In genomic region chr3:47799733-47800132, GRCh38 we compare ENCODE assay signal across 2 cellular contexts.
A peak's percentile ranks its signal among the peaks of the same experiment; 100 is the strongest.
TF ChIP-seq lines count a peak whose summit lies in the region.

No MANE protein-coding gene starts in this region.

TF ChIP-seq in HEK293, 187 proteins besides CTCF, POLR2A, EP300 and RAD21:
- peak; percentile 74 for TF ChIP-seq ZBTB8A (tag by site-specific recombination; IDR thresholded peaks at IDR 0.05)
- TF ChIP-seq ZNF624 (tag by site-specific recombination; IDR thresholded peaks at IDR 0.05), result no peak

TF ChIP-seq in GM12878, 131 proteins besides CTCF, POLR2A, EP300 and RAD21:
- TF ChIP-seq ETV6 (conservative IDR thresholded peaks at IDR 0.05 in 1 of 2, IDR thresholded peaks at IDR 0.05 in 1 of 2; ENCODE audit: borderline replicate concordance in 1 of 2, low read depth in 1 of 2) (no peak), E2F8 (IDR thresholded peaks at IDR 0.05; ENCODE audit: low read depth, partially characterized antibody) (no peak), RBBP5 (conservative IDR thresholded peaks at IDR 0.05) (no peak), ZNF622 (IDR thresholded peaks at IDR 0.05) (no peak), CBX3 (IDR thresholded peaks at IDR 0.05; ENCODE audit: borderline replicate concordance, low read depth) (no peak), USF2 (IDR thresholded peaks at IDR 0.05; ENCODE audit: borderline replicate concordance, low read depth, low read length) (no peak), IKZF1 (conservative IDR thresholded peaks at IDR 0.05) (no peak)
TF ChIP-seq in GM12878: peak in this region for 0.
